Comparison of ENCODE assay signal across 1 cellular context in the genomic region with DNA sequence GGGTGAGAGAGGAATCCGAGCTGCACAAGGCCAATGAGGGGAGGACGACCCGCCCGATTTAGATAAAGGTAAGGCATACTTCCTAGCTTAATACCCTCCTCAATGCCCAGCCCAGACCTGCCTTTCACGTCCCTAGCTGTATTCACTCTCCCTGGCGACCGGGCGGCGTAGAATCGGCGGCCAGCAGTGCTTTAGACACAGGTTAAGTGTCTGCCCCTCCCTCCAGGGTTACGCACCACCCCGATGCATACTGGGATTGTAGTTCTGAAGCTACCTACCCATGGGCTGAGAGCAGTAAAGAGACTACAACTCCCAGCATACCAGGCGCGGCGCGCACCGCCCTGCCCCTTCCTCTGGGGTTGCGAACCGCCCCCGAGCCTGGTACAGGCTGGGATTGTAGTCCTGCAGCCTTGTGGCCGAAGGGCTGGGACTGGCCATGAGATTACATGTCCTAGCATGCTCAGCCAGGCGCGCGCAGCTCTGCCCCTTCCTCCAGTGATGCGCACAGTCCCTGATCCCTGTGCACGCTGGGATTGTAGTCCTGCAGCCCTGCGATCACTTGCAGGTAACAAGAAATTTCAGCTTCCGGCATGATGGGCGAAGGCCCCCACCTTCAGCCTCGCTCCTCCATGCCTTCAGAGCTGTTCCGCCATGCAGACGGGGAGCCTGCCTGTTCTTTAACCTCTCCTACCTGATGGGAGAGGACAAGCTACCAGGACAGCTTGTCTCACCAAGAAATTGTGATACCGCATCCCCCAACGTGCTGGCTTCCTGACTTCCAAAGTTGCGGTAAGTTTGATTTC.
A peak's percentile ranks its signal among the peaks of the same experiment; 100 is the strongest.
TF ChIP-seq lines count a peak whose summit lies in the region.

No MANE protein-coding gene starts in this region.

TF ChIP-seq in HepG2, 621 proteins besides CTCF, POLR2A, EP300 and RAD21 (continued from another document and continues in another):
- TF ChIP-seq PRDM10 (CRISPR knock-in tag; IDR thresholded peaks at IDR 0.05; ENCODE audit: low read depth): peak; percentile 88
- TF ChIP-seq POGZ (CRISPR knock-in tag; IDR thresholded peaks at IDR 0.05): peak; percentile 84
- no peak for TF ChIP-seq KAT2B (IDR thresholded peaks at IDR 0.05; ENCODE audit: borderline replicate concordance, low read depth, low read length)
- peak; percentile 42; the same call in 1 of the 2 replicates for TF ChIP-seq SMAD1 (CRISPR knock-in tag; IDR thresholded peaks at IDR 0.05; ENCODE audit: borderline replicate concordance, low read depth)
- TF ChIP-seq ETV5 (CRISPR knock-in tag; IDR thresholded peaks at IDR 0.05; ENCODE audit: borderline replicate concordance): peak; percentile 72; the same call in 1 of the 2 replicates
- TF ChIP-seq, protein P1, sequence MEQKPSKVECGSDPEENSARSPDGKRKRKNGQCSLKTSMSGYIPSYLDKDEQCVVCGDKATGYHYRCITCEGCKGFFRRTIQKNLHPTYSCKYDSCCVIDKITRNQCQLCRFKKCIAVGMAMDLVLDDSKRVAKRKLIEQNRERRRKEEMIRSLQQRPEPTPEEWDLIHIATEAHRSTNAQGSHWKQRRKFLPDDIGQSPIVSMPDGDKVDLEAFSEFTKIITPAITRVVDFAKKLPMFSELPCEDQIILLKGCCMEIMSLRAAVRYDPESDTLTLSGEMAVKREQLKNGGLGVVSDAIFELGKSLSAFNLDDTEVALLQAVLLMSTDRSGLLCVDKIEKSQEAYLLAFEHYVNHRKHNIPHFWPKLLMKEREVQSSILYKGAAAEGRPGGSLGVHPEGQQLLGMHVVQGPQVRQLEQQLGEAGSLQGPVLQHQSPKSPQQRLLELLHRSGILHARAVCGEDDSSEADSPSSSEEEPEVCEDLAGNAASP (CRISPR knock-in tag; IDR thresholded peaks at IDR 0.05; ENCODE audit: borderline replicate concordance): peak; percentile 14; the same call in 1 of the 2 replicates
- TF ChIP-seq TRAFD1 (CRISPR knock-in tag; IDR thresholded peaks at IDR 0.05; ENCODE audit: borderline replicate concordance): no peak
- TF ChIP-seq, protein P2, sequence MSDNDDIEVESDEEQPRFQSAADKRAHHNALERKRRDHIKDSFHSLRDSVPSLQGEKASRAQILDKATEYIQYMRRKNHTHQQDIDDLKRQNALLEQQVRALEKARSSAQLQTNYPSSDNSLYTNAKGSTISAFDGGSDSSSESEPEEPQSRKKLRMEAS (IDR thresholded peaks at IDR 0.05): peak; percentile 74
- TF ChIP-seq GTF3A (CRISPR knock-in tag; conservative IDR thresholded peaks at IDR 0.05): 0 out of 2 replicates have a peak, but pooled peaks have one; percentile 58
- TF ChIP-seq, protein P3, sequence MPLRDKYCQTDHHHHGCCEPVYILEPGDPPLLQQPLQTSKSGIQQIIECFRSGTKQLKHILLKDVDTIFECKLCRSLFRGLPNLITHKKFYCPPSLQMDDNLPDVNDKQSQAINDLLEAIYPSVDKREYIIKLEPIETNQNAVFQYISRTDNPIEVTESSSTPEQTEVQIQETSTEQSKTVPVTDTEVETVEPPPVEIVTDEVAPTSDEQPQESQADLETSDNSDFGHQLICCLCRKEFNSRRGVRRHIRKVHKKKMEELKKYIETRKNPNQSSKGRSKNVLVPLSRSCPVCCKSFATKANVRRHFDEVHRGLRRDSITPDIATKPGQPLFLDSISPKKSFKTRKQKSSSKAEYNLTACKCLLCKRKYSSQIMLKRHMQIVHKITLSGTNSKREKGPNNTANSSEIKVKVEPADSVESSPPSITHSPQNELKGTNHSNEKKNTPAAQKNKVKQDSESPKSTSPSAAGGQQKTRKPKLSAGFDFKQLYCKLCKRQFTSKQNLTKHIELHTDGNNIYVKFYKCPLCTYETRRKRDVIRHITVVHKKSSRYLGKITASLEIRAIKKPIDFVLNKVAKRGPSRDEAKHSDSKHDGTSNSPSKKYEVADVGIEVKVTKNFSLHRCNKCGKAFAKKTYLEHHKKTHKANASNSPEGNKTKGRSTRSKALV (CRISPR knock-in tag; IDR thresholded peaks at IDR 0.05): 0 out of 2 replicates have a peak, but pooled peaks have one; percentile 62
- TF ChIP-seq ZUFSP (CRISPR knock-in tag; IDR thresholded peaks at IDR 0.05; ENCODE audit: borderline replicate concordance): no peak
- TF ChIP-seq PITX1 (CRISPR knock-in tag; IDR thresholded peaks at IDR 0.05): peak; percentile 43; the same call in 1 of the 2 replicates
- TF ChIP-seq PAX8 (CRISPR knock-in tag; IDR thresholded peaks at IDR 0.05; ENCODE audit: borderline replicate concordance): no peak
- TF ChIP-seq TSC22D2 (CRISPR knock-in tag; IDR thresholded peaks at IDR 0.05; ENCODE audit: borderline replicate concordance): no peak
- TF ChIP-seq MAFG (CRISPR knock-in tag; IDR thresholded peaks at IDR 0.05): no peak
- 0 out of 2 replicates have a peak, but pooled peaks have one; percentile 41 for TF ChIP-seq ZNF670 (CRISPR knock-in tag; IDR thresholded peaks at IDR 0.05; ENCODE audit: borderline replicate concordance)
- TF ChIP-seq, protein P4, sequence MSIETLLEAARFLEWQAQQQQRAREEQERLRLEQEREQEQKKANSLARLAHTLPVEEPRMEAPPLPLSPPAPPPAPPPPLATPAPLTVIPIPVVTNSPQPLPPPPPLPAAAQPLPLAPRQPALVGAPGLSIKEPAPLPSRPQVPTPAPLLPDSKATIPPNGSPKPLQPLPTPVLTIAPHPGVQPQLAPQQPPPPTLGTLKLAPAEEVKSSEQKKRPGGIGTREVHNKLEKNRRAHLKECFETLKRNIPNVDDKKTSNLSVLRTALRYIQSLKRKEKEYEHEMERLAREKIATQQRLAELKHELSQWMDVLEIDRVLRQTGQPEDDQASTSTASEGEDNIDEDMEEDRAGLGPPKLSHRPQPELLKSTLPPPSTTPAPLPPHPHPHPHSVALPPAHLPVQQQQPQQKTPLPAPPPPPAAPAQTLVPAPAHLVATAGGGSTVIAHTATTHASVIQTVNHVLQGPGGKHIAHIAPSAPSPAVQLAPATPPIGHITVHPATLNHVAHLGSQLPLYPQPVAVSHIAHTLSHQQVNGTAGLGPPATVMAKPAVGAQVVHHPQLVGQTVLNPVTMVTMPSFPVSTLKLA (IDR thresholded peaks at IDR 0.05): peak; percentile 54
- TF ChIP-seq ZNF7 (CRISPR knock-in tag; IDR thresholded peaks at IDR 0.05): peak; percentile 70; the same call in 1 of the 2 replicates
- 0 out of 2 replicates have a peak, but pooled peaks have one; percentile 32 for TF ChIP-seq ZNF383 (CRISPR knock-in tag; IDR thresholded peaks at IDR 0.05; ENCODE audit: borderline replicate concordance)
- 0 out of 2 replicates have a peak, but pooled peaks have one; percentile 14 for TF ChIP-seq KDM4B (CRISPR knock-in tag; IDR thresholded peaks at IDR 0.05)
- TF ChIP-seq ZSCAN9 (CRISPR knock-in tag; IDR thresholded peaks at IDR 0.05; ENCODE audit: borderline replicate concordance): 0 out of 2 replicates have a peak, but pooled peaks have one; percentile 57
- TF ChIP-seq ATF1 (CRISPR knock-in tag; IDR thresholded peaks at IDR 0.05): peak; percentile 93
- TF ChIP-seq RFXANK (CRISPR knock-in tag; IDR thresholded peaks at IDR 0.05): no peak
- TF ChIP-seq ZSCAN31 (CRISPR knock-in tag; IDR thresholded peaks at IDR 0.05; ENCODE audit: low read depth): peak; percentile 87
- peak; percentile 93; the same call in 1 of the 2 replicates for TF ChIP-seq TARDBP (CRISPR knock-in tag; IDR thresholded peaks at IDR 0.05)
- TF ChIP-seq ZIK1 (CRISPR knock-in tag; IDR thresholded peaks at IDR 0.05; ENCODE audit: borderline replicate concordance, low read depth): 0 out of 2 replicates have a peak, but pooled peaks have one; percentile 65
- TF ChIP-seq HMGXB3 (CRISPR knock-in tag; IDR thresholded peaks at IDR 0.05; ENCODE audit: borderline replicate concordance): peak; percentile 63; the same call in 1 of the 2 replicates
- TF ChIP-seq, protein P5, sequence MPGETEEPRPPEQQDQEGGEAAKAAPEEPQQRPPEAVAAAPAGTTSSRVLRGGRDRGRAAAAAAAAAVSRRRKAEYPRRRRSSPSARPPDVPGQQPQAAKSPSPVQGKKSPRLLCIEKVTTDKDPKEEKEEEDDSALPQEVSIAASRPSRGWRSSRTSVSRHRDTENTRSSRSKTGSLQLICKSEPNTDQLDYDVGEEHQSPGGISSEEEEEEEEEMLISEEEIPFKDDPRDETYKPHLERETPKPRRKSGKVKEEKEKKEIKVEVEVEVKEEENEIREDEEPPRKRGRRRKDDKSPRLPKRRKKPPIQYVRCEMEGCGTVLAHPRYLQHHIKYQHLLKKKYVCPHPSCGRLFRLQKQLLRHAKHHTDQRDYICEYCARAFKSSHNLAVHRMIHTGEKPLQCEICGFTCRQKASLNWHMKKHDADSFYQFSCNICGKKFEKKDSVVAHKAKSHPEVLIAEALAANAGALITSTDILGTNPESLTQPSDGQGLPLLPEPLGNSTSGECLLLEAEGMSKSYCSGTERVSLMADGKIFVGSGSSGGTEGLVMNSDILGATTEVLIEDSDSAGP (CRISPR knock-in tag; IDR thresholded peaks at IDR 0.05; ENCODE audit: borderline replicate concordance): peak; percentile 88
- TF ChIP-seq ZSCAN29 (CRISPR knock-in tag; conservative IDR thresholded peaks at IDR 0.05): peak; percentile 32; the same call in 1 of the 2 replicates
- peak; percentile 64; the same call in 1 of the 2 replicates for TF ChIP-seq ZBTB38 (CRISPR knock-in tag; IDR thresholded peaks at IDR 0.05)
